ENCODE assay signal across 9 cellular contexts in genomic region chr7:75395329-75395728, GRCh38. TPM values are rescaled to one million over a fixed set of nuclear protein-coding genes. Genes with fewer than 3 reads are reported as not detected.
DNase-seq lines count a peak whose midpoint lies in the region; ATAC-seq and TF ChIP-seq lines count a peak whose summit lies in the region.
"Not testable (repeated sequence)": the region's sequence is repeated elsewhere in the genome, so short reads cannot be mapped to it uniquely, and the experiment has no call there.
"Had no signal": no experiment of that assay in that cellular context is flagged by ENCODE, and none has a peak within 500 bp of the region (broad histone marks: within the 10 kb centered on the region; RNA-seq: fewer than 3 reads in every experiment).

TSS of gene TRIM73 (plus strand) at chr7:75395629. CDS start at chr7:75398934, 3,305 bp downstream.

- not testable (repeated sequence) for BruUV-seq in PC-9 (replicated peaks; lab: Mats Ljungman, UMichigan)

- TF ChIP-seq POLR2A in testis (IDR thresholded peaks at IDR 0.05): not testable (repeated sequence)

- H4K20me1 ChIP-seq in PC-9 (ENCODE audit: insufficient read depth): not testable (repeated sequence)

- not testable (repeated sequence) for H3K27ac Mint-ChIP-seq in natural killer cell

- POLR2A ChIA-PET in PC-9 (lab: Charles Lee; ENCODE audit: unreplicated experiment): not testable (repeated sequence)

- not testable (repeated sequence) for H3K4me2 ChIP-seq in PC-9

- H3K27ac ChIP-seq in 22Rv1; PC-9; right cardiac atrium (ENCODE audit: low read length); testis: not testable (repeated sequence)

- 7% methylated on average over 13 of the region's 34 CpGs for WGBS in right cardiac atrium
- WGBS in testis, 2 donors: no CpG with 5 or more reads among the region's 34 CpGs

- not testable (repeated sequence) for H3F3A ChIP-seq in PC-9 (ENCODE audit: insufficient read depth, low read depth)

- 0 out of 2 replicates have a peak, but pooled peaks have one; percentile 5 for TF ChIP-seq CTCF in 22Rv1 (IDR thresholded peaks at IDR 0.05)
- not testable (repeated sequence) for TF ChIP-seq CTCF in PC-9 (conservative IDR thresholded peaks at IDR 0.05); natural killer cell (IDR thresholded peaks at IDR 0.05); testis (IDR thresholded peaks at IDR 0.05)

- H3K36me3 Mint-ChIP-seq in natural killer cell: not testable (repeated sequence)

- H3K9me3 ChIP-seq in PC-9 (ENCODE audit: insufficient read depth, low read depth); right cardiac atrium (ENCODE audit: control insufficient read depth, low read length); testis: not testable (repeated sequence)

- H3K79me2 ChIP-seq in PC-9 (ENCODE audit: low read depth): not testable (repeated sequence)

- not testable (repeated sequence) for H3K4me3 ChIP-seq in PC-9; right cardiac atrium (ENCODE audit: low read length); testis

- not testable (repeated sequence) for DNase-seq in PC-9, natural killer cell, testis
- peak; percentile 5 for DNase-seq in activated effector memory CD4-positive, alpha-beta T cell treated with anti-CD3 and anti-CD28 coated beads, Interleukin-2, amount 50 U/mL, for 16 hours
- DNase-seq in right cardiac atrium: peak in 1 of 3 donors; percentile 4

- H3K27me3 Mint-ChIP-seq in natural killer cell (ENCODE audit: low read depth in 2 of 2): not testable (repeated sequence)

- not testable (repeated sequence) for H2AFZ ChIP-seq in PC-9

- intact Hi-C loops in PC-9 (cut with micrococcal nuclease; ENCODE audit: unreplicated experiment); T-helper 2 cell treated with Interferon-gamma antibody and Interleukin-4, amounts not matched to agents 100 ng/mL and 5 ng/mL, for 36 hours (cut with micrococcal nuclease); right cardiac atrium (cut with DNase I); natural killer cell (cut with micrococcal nuclease); testis (cut with DNase I; ENCODE audit: low total_unique reads): not testable (repeated sequence)

- not testable (repeated sequence) for H3K4me1 Mint-ChIP-seq in natural killer cell

- not testable (repeated sequence) for H3K36me3 ChIP-seq in PC-9 (ENCODE audit: low read depth); testis (ENCODE audit: low read depth, missing control alignments)

- not testable (repeated sequence) for H3K4me1 ChIP-seq in PC-9 (replicated peaks; ENCODE audit: insufficient read depth); right cardiac atrium (ENCODE audit: control insufficient read depth, insufficient read depth, low read length); testis

- not testable (repeated sequence) for H3K27me3 ChIP-seq in PC-9 (ENCODE audit: insufficient read depth, low read depth); right cardiac atrium (ENCODE audit: control insufficient read depth, insufficient read depth); testis

- ATAC-seq in esophagus mucosa (peak; percentile 45), right cardiac atrium (peak; percentile 14 to 23)
- not testable (repeated sequence) for ATAC-seq in natural killer cell

- not testable (repeated sequence) for H3K9me3 Mint-ChIP-seq in natural killer cell

- H3K9me2 ChIP-seq in PC-9 (ENCODE audit: insufficient read depth): not testable (repeated sequence)

- CTCF ChIA-PET in PC-9 (lab: Charles Lee): not testable (repeated sequence)

- not testable (repeated sequence) for H3K4me3 Mint-ChIP-seq in natural killer cell

RNA-seq across cellular contexts. Expression of gene TRIM73, which starts in this region (rescaled TPM):
- total RNA-seq in PC-9 (2021) (16.7 and 24.3 TPM in 2 replicates), esophagus mucosa (0.92 TPM), right cardiac atrium (1 to 10 TPM; 1.1 to 3.8 (median 1.2) TPM), natural killer cell (10 to 100 TPM; 10.7 to 21.1 (median 10.7) TPM), testis (10 to 100 TPM; 17.3 to 22.4 TPM)
- 10.5 and 11.1 TPM in 2 replicates for total RNA-seq in T-helper 2 cell treated with Interferon-gamma antibody and Interleukin-4, amounts not matched to agents 100 ng/mL and 5 ng/mL, for 36 hours
- polyA plus RNA-seq in right cardiac atrium (1.0 TPM), testis (ENCODE audit: insufficient read depth, low read depth, low replicate concordance) (21.3 TPM)
- total RNA-seq: HT1080 had no signal

Comparison
In these comparisons a context has a peak if more than half of its experiments do, and no peak if none do; other contexts are left out.
1. RNA of gene TRIM73 (polyA plus RNA-seq): 21.3 TPM in testis (single experiment); 1.0 TPM in right cardiac atrium (single experiment); every median in the first group is over 10 times any median in the second.
2. Peak in ATAC-seq in esophagus mucosa; RNA of the gene not detected or under 1 TPM.